9 cellular contexts compared by ENCODE assay signal in the genomic region with DNA sequence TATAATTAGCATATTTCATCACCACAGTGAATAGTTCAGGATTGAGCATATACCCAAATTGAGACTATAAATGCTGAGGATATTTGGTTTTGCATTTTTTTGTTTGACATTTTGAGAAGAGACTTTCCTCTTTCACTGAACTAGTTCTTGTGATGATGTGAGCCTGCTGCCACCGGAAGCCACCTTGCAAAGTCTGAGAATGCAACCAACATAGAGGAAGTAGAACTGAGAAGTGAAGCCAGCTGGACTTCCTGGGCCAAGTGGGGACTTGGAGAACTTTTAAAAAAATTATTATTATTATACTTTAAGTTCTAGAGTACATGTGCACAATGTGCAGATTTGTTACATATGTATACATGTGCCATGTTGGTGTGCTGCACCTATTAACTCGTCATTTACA.
DNase-seq lines count a peak whose midpoint lies in the region; ATAC-seq, FAIRE-seq and TF ChIP-seq lines count a peak whose summit lies in the region.
"Had no signal": no experiment of that assay in that cellular context is flagged by ENCODE, and none has a peak within 500 bp of the region (broad histone marks: within the 10 kb centered on the region; RNA-seq: fewer than 3 reads in every experiment).

No MANE protein-coding gene starts in this region.

- peak; percentile 68 for FAIRE-seq in GM12892 (lab: Jason Lieb, UNC)

- BruUV-seq in PC-9 (replicated peaks; lab: Mats Ljungman, UMichigan), result no TSS peak

- no peaks in the 10 kb centered on the region for H3K27me3 ChIP-seq in PC-9 (ENCODE audit: insufficient read depth, low read depth)

- no peaks in the 10 kb centered on the region for H4K20me1 ChIP-seq in PC-9 (ENCODE audit: insufficient read depth)

- intact Hi-C loops in Right ventricle myocardium superior (cut with DNase I), result loop anchor here (10.0 kb wide), 2 partner anchors 493 to 563 kb away; no protein-coding TSS in a partner anchor
- intact Hi-C loops in PC-9 (cut with micrococcal nuclease; ENCODE audit: unreplicated experiment), result loop anchor here (10.0 kb wide), 3 partner anchors 113 to 1387 kb away; partner anchors contain the start of gene WLS

- H3F3A ChIP-seq in PC-9 (ENCODE audit: insufficient read depth, low read depth), result no peaks in the 10 kb centered on the region

- DNase-seq in GM12892 (ENCODE audit: insufficient read length) (peak; percentile 3), Right ventricle myocardium superior (peak; percentile 58), PC-9 (no peak), cerebellar cortex (ENCODE audit: low spot score) (no peak), NCI-H1436 (lab: John Stamatoyannopoulos, UW) (no peak), SIG-M5 (lab: John Stamatoyannopoulos, UW) (no peak)
- DNase-seq: T-helper 2 cell had no signal

- H3K36me3 ChIP-seq in PC-9 (ENCODE audit: low read depth), result no peaks in the 10 kb centered on the region

- TF ChIP-seq CTCF in PC-9 (conservative IDR thresholded peaks at IDR 0.05), result no peak

- no peak overlapping the region for H3K27ac ChIP-seq in PC-9

- no peaks in the 10 kb centered on the region for H3K79me2 ChIP-seq in PC-9 (ENCODE audit: low read depth)

- H3K4me3 ChIP-seq in PC-9, result no peak overlapping the region

- no peaks in the 10 kb centered on the region for H3K4me1 ChIP-seq in PC-9 (replicated peaks; ENCODE audit: insufficient read depth)

- CTCF ChIA-PET in PC-9 (lab: Charles Lee), result interaction anchor here (0.5 to 0.7 kb wide), 2 partner anchors 228 to 865 kb away, joined by 3 to 4 read pairs; no protein-coding TSS in a partner anchor

- no peaks in the 10 kb centered on the region for H3K9me2 ChIP-seq in PC-9 (ENCODE audit: insufficient read depth)

- no peak for TF ChIP-seq POLR2A in GM12892 (IDR thresholded peaks at IDR 0.05; ENCODE audit: low read depth, low read length)

- no peak overlapping the region for H2AFZ ChIP-seq in PC-9

- no peak overlapping the region for H3K4me2 ChIP-seq in PC-9

- POLR2A ChIA-PET in PC-9 (lab: Charles Lee; ENCODE audit: unreplicated experiment), result no interaction called here

- ATAC-seq in GM21423 (IDR thresholded peaks at IDR 0.05; ENCODE audit: unreplicated experiment) (peak; percentile 97), HG03378 (IDR thresholded peaks at IDR 0.05; ENCODE audit: unreplicated experiment) (peak; percentile 96), Right ventricle myocardium superior (ENCODE audit: poor library complexity) (peak; percentile 44)

- H3K9me3 ChIP-seq in PC-9 (ENCODE audit: insufficient read depth, low read depth), result no peaks in the 10 kb centered on the region

Comparison
In these comparisons a context has a peak if more than half of its experiments do, and no peak if none do; other contexts are left out.
1. DNase-seq: peak in GM12892 (single experiment) and Right ventricle myocardium superior (single experiment); none in PC-9 (0 of 2), cerebellar cortex (single experiment), NCI-H1436 (single experiment) and SIG-M5 (single experiment).
2. ATAC-seq: peak in every context shown above with its lines; median percentile 97 in GM21423; 96 in HG03378; 44 in Right ventricle myocardium superior.